9 cellular contexts compared by ENCODE assay signal in genomic region chr2:42098571-42099430, GRCh38. TPM values are rescaled to one million over a fixed set of nuclear protein-coding genes. Genes with fewer than 3 reads are reported as not detected.
DNase-seq lines count a peak whose midpoint lies in the region; ATAC-seq, FAIRE-seq and TF ChIP-seq lines count a peak whose summit lies in the region.
"Had no signal": no experiment of that assay in that cellular context is flagged by ENCODE, and none has a peak within 500 bp of the region (broad histone marks: within the 10 kb centered on the region; RNA-seq: fewer than 3 reads in every experiment).

No MANE protein-coding gene starts in this region.

- H3K9me3 ChIP-seq in K562 (replicated peaks; ENCODE audit: control insufficient read depth, insufficient read depth, low read depth, low read length) (no peaks in the 10 kb centered on the region; the same call in 1 of the 2 replicates), mucosa of rectum (ENCODE audit: control insufficient read depth in 2 of 2, low read length in 2 of 2) (no peaks in the 10 kb centered on the region), uterus (no peaks in the 10 kb centered on the region)

- H3K27ac ChIP-seq in K562 (ENCODE audit: extremely low read depth, low read depth, low read length), result no peak overlapping the region
- peak overlapping the region; percentile 49 to 74 for H3K27ac ChIP-seq in mucosa of rectum (ENCODE audit: low read depth in 2 of 2, low read length in 2 of 2)
- H3K27ac ChIP-seq in uterus, result peak overlapping the region; percentile 51 to 71

- no peaks in the 10 kb centered on the region for H3K36me3 ChIP-seq in K562 (ENCODE audit: control insufficient read depth, insufficient read depth, low read length)
- no peaks in the 10 kb centered on the region for H3K36me3 ChIP-seq in mucosa of rectum (ENCODE audit: control insufficient read depth in 2 of 2, insufficient read depth in 2 of 2, low read length in 2 of 2)
- no peaks in the 10 kb centered on the region for H3K36me3 ChIP-seq in uterus

- H3K27me3 Mint-ChIP-seq in activated naive CD8-positive, alpha-beta T cell, result no peaks in the 10 kb centered on the region
- no peaks in the 10 kb centered on the region for H3K27me3 Mint-ChIP-seq in activated naive CD8-positive, alpha-beta T cell treated with anti-CD3 and anti-CD28 coated beads, Interleukin-2, amount 50 U/mL, for 24 hours

- no peak for TF ChIP-seq CTCF in K562 (IDR thresholded peaks at IDR 0.05 in 2 of 3, conservative IDR thresholded peaks at IDR 0.05 in 1 of 3; ENCODE audit: insufficient read depth in 2 of 3, low read depth in 1 of 3, low read length in 3 of 3)
- no peak for TF ChIP-seq CTCF in uterus (IDR thresholded peaks at IDR 0.05)

- no peaks in the 10 kb centered on the region; a peak in 1 of 5 replicates for H3K27me3 ChIP-seq in K562 (ENCODE audit: control insufficient read depth in 2 of 2, insufficient read depth in 2 of 2, low read length in 2 of 2)
- no peaks in the 10 kb centered on the region for H3K27me3 ChIP-seq in mucosa of rectum (ENCODE audit: control insufficient read depth in 2 of 2, insufficient read depth in 2 of 2, low read length in 2 of 2)
- H3K27me3 ChIP-seq in uterus, result no peaks in the 10 kb centered on the region

- H3K4me3 ChIP-seq in K562 (no peak overlapping the region), mucosa of rectum (ENCODE audit: low read length in 2 of 2) (no peak overlapping the region), uterus (no peak overlapping the region)

- no peaks in the 10 kb centered on the region for H4K20me1 ChIP-seq in K562 (replicated peaks; ENCODE audit: control insufficient read depth, insufficient read depth, low read length)

- no peak overlapping the region for H3K4me2 ChIP-seq in K562 (ENCODE audit: insufficient read depth, low read length)

- peaks cover 51% of the 10 kb centered on the region for H3K4me1 Mint-ChIP-seq in activated naive CD8-positive, alpha-beta T cell (ENCODE audit: low read depth)
- H3K4me1 Mint-ChIP-seq in activated naive CD8-positive, alpha-beta T cell treated with anti-CD3 and anti-CD28 coated beads, Interleukin-2, amount 50 U/mL, for 24 hours, result peaks cover 47% of the 10 kb centered on the region

- H3K9ac ChIP-seq in K562 (ENCODE audit: insufficient read depth in 1 of 2, low read depth in 2 of 2, low read length in 2 of 2) (no peak overlapping the region), mucosa of rectum (ENCODE audit: low read depth in 1 of 2, low read length in 2 of 2) (peak overlapping the region in 1 of 2 donors; percentile 41)

- intact Hi-C loops in K562 (cut with micrococcal nuclease), result loop anchor here (5.0 kb wide), 1 partner anchor 264 kb away; the partner anchor contains the start of gene COX7A2L
- intact Hi-C loops in uterus (cut with DNase I; ENCODE audit: low total_unique reads), result loop anchor here (5.0 to 10.0 kb wide), 3 partner anchors 146 to 266 kb away; partner anchors contain the start of gene COX7A2L

- in situ Hi-C loops in K562 (cut with MboI), result loop anchor here (5.0 to 10.0 kb wide), 3 partner anchors 98 to 226 kb away; no protein-coding TSS in a partner anchor

- no peak for DNase-seq in activated naive CD8-positive, alpha-beta T cell treated with anti-CD3 and anti-CD28 coated beads, Interleukin-2, amount 50 U/mL, for 24 hours
- DNase-seq in K562 (ENCODE audit: extremely low read depth in 1 of 4, low spot score in 3 of 4) (no peak), uterus (no peak), NCI-H2107 treated with DMSO at 0.1 percent for 48 hours (lab: John Stamatoyannopoulos, UW; ENCODE audit: unreplicated experiment) (no peak), NCI-H774 (lab: John Stamatoyannopoulos, UW) (no peak)
- DNase-seq: COR-L47 had no signal

- H3K9me1 ChIP-seq in K562 (ENCODE audit: control insufficient read depth, insufficient read depth, low read length), result no peaks in the 10 kb centered on the region

- CTCF ChIA-PET in K562 (lab: Yijun Ruan, JAX; ENCODE audit: low intra/inter-chr PET ratio), result interaction anchor here (0.6 to 1.1 kb wide), 3 partner anchors 97 to 246 kb away, joined by 3 to 5 read pairs (median 3); no protein-coding TSS in a partner anchor

- no peak for TF ChIP-seq POLR2A in K562 (conservative IDR thresholded peaks at IDR 0.05)
- no peak for TF ChIP-seq POLR2A in uterus (IDR thresholded peaks at IDR 0.05)

- H3K36me3 Mint-ChIP-seq in activated naive CD8-positive, alpha-beta T cell, result no peaks in the 10 kb centered on the region
- H3K36me3 Mint-ChIP-seq in activated naive CD8-positive, alpha-beta T cell treated with anti-CD3 and anti-CD28 coated beads, Interleukin-2, amount 50 U/mL, for 24 hours (ENCODE audit: low read depth), result peaks cover 9% of the 10 kb centered on the region

- no peak for FAIRE-seq in K562 (lab: Jason Lieb, UNC)

- H3K4me3 Mint-ChIP-seq in activated naive CD8-positive, alpha-beta T cell, result peak overlapping the region; percentile 49
- H3K4me3 Mint-ChIP-seq in activated naive CD8-positive, alpha-beta T cell treated with anti-CD3 and anti-CD28 coated beads, Interleukin-2, amount 50 U/mL, for 24 hours, result no peak overlapping the region

- no peak for ATAC-seq in activated naive CD8-positive, alpha-beta T cell treated with anti-CD3 and anti-CD28 coated beads, Interleukin-2, amount 50 U/mL, for 24 hours
- no peak for ATAC-seq in K562
- no peak for ATAC-seq in HG02938 (IDR thresholded peaks at IDR 0.05; ENCODE audit: unreplicated experiment)

- H3K27ac Mint-ChIP-seq in activated naive CD8-positive, alpha-beta T cell, result peak overlapping the region; percentile 41
- H3K27ac Mint-ChIP-seq in activated naive CD8-positive, alpha-beta T cell treated with anti-CD3 and anti-CD28 coated beads, Interleukin-2, amount 50 U/mL, for 24 hours, result no peak overlapping the region

- TF ChIP-seq EP300 in K562 (IDR thresholded peaks at IDR 0.05; ENCODE audit: low read length), result no peak

- no TSS peak for BruUV-seq in K562 (replicated peaks; lab: Mats Ljungman, UMichigan)

- H3K4me1 ChIP-seq in K562 (replicated peaks in 1 of 2; ENCODE audit: control insufficient read depth in 2 of 2, insufficient read depth in 2 of 2, low read length in 2 of 2) (peaks cover 0 to 8% of the 10 kb centered on the region in 2 experiments; a peak in 2 of 5 replicates), mucosa of rectum (ENCODE audit: control insufficient read depth in 2 of 2, insufficient read depth in 2 of 2, low read length in 2 of 2) (peaks cover 8 to 23% of the 10 kb centered on the region in 2 donors), uterus (no peaks in the 10 kb centered on the region)

- POLR2A ChIA-PET in K562 (lab: Yijun Ruan, JAX), result no interaction called here

- 4% methylated on average over 8 of the region's 9 CpGs for WGBS in K562 (ENCODE audit: insufficient coverage, low coverage, missing lambda C conversion rate)

- peaks cover 4% of the 10 kb centered on the region for H3K9me3 Mint-ChIP-seq in activated naive CD8-positive, alpha-beta T cell (ENCODE audit: low read depth)
- H3K9me3 Mint-ChIP-seq in activated naive CD8-positive, alpha-beta T cell treated with anti-CD3 and anti-CD28 coated beads, Interleukin-2, amount 50 U/mL, for 24 hours, result peaks cover 10% of the 10 kb centered on the region

- no peaks in the 10 kb centered on the region for H3K79me2 ChIP-seq in K562 (ENCODE audit: control insufficient read depth, insufficient read depth, low read length)

- TF ChIP-seq RAD21 in K562 (CRISPR knock-in tag; conservative IDR thresholded peaks at IDR 0.05 in 1 of 2, IDR thresholded peaks at IDR 0.05 in 1 of 2), result no peak

- H2AFZ ChIP-seq in K562 (ENCODE audit: low read depth, low read length), result no peak overlapping the region

TF ChIP-seq in K562, 482 proteins besides CTCF, POLR2A, EP300 and RAD21:
- TF ChIP-seq, protein P1, sequence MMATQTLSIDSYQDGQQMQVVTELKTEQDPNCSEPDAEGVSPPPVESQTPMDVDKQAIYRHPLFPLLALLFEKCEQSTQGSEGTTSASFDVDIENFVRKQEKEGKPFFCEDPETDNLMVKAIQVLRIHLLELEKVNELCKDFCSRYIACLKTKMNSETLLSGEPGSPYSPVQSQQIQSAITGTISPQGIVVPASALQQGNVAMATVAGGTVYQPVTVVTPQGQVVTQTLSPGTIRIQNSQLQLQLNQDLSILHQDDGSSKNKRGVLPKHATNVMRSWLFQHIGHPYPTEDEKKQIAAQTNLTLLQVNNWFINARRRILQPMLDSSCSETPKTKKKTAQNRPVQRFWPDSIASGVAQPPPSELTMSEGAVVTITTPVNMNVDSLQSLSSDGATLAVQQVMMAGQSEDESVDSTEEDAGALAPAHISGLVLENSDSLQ (IDR thresholded peaks at IDR 0.05), result no peak
- TF ChIP-seq CTBP1 (IDR thresholded peaks at IDR 0.05; ENCODE audit: borderline replicate concordance) (peak; percentile 15; the same call in 1 of the 2 replicates), FOXA1 (IDR thresholded peaks at IDR 0.05; ENCODE audit: borderline replicate concordance) (no peak), SPI1 (IDR thresholded peaks at IDR 0.05; ENCODE audit: borderline replicate concordance, low read depth, low read length) (peak; percentile 91; the same call in 1 of the 2 replicates)

RNA-seq across cellular contexts. Expression of gene PKDCC, which starts 51.0 kb away (rescaled TPM):
- total RNA-seq in K562 (2011; cell fraction: chromatin; rRNA removed; ENCODE audit: low replicate concordance), result 11.0 and 54.2 TPM in 2 replicates
- 31.8 and 42.2 TPM in 2 replicates for total RNA-seq in K562 (2011; cell fraction: nucleolus; rRNA removed)
- total RNA-seq in K562 (2011; cell fraction: nucleoplasm; rRNA removed), result 16.4 and 24.4 TPM in 2 replicates
- total RNA-seq in K562 (2014; rRNA removed) (0.91 and 1.2 TPM in 2 replicates), K562 (2014; rRNA removed; fragmentation: Illumina TruSeq; extraction: Trizol) (0.73 and 1.2 TPM in 2 replicates), K562 (2015; rRNA removed; fragmentation: Illumina TruSeq; extraction: Trizol) (0.62 and 0.64 TPM in 2 replicates), K562 (2021) (1.3 and 1.5 TPM in 2 replicates), uterus (100 to 1,000 TPM in 2 of 4 donors, 10 to 100 TPM in 2; 34.1 to 244 (median 109) TPM)
- polyA plus RNA-seq in K562 (2011; rRNA removed) (14.8 and 23.1 TPM in 2 replicates), K562 (2014; fragmentation: Illumina TruSeq; extraction: Trizol) (1.3 and 1.9 TPM in 2 replicates), K562 (2014; fragmentation: Nextera tagmentation; extraction: Ambion mirVana) (not detected), K562 (2014; rRNA removed) (1.8 and 2.2 TPM in 2 replicates)
- polyA plus RNA-seq in K562 (2011; cell fraction: cytosol; rRNA removed), result 12.7 and 15.7 TPM in 2 replicates
- 99.6 and 103 TPM in 2 replicates for polyA plus RNA-seq in K562 (2011; cell fraction: nucleus; rRNA removed)
- 1.6 TPM in 2 replicates for polyA plus RNA-seq in K562 (2012)
- 12.6 and 13.2 TPM in 2 replicates for polyA minus RNA-seq in K562 (2011; rRNA and poly(A)+ RNA removed)
- 4.0 and 7.6 TPM in 2 replicates for polyA minus RNA-seq in K562 (2011; cell fraction: cytosol; rRNA and poly(A)+ RNA removed)
- 12.7 and 16.7 TPM in 2 replicates for polyA minus RNA-seq in K562 (2011; cell fraction: nucleus; rRNA and poly(A)+ RNA removed)
